Comparison of ENCODE assay signal across 7 cellular contexts in genomic region chr2:108805032-108805431, GRCh38.
"Had no signal": no experiment of that assay in that cellular context is flagged by ENCODE, and none has a peak within 500 bp of the region (broad histone marks: within the 10 kb centered on the region; RNA-seq: fewer than 3 reads in every experiment).

No MANE protein-coding gene starts in this region.

- FAIRE-seq: GM12878, GM12891, GM12892, GM18507, GM19239 had no signal

- ATAC-seq: GM12878 had no signal

- DNase-seq: GDM1, GF-D8 had no signal
